2 cellular contexts compared by ENCODE assay signal in the genomic region with DNA sequence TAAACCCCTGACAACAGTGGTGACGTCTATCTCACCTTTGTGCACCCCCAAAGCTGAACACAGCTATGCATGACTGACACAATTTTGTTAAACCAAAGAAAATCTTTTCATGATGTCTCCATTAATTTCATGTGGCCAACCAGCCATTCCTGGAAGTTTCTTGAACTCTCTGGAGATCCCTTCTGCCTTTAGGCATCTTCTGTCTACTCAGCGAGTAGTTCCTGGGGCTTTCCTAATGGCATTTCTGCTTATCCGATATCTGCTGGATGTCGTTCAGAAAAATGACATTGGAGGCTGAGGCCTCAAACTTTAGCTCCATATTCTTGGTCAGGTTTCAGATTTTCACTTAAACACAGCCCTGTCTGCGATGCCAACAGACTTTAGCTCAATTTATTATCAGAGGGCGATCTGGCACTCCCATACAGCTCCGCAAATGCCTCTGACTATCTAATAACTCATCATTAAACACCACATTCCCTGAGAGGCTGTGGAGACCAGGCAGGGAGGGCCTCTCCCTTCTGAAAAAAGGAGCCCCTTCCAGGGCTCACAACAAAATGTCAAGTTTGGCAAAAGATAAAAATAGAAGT.
TF ChIP-seq lines count a peak whose summit lies in the region.

No MANE protein-coding gene starts in this region.

TF ChIP-seq in K562, 482 proteins besides CTCF, POLR2A, EP300 and RAD21:
- TF ChIP-seq, protein P1, sequence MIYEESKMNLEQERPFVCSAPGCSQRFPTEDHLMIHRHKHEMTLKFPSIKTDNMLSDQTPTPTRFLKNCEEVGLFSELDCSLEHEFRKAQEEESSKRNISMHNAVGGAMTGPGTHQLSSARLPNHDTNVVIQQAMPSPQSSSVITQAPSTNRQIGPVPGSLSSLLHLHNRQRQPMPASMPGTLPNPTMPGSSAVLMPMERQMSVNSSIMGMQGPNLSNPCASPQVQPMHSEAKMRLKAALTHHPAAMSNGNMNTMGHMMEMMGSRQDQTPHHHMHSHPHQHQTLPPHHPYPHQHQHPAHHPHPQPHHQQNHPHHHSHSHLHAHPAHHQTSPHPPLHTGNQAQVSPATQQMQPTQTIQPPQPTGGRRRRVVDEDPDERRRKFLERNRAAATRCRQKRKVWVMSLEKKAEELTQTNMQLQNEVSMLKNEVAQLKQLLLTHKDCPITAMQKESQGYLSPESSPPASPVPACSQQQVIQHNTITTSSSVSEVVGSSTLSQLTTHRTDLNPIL (CRISPR knock-in tag; IDR thresholded peaks at IDR 0.05), result no peak
- TF ChIP-seq PYGO2 (tag; IDR thresholded peaks at IDR 0.05), result 0 out of 2 replicates have a peak, but pooled peaks have one; percentile 15
- TF ChIP-seq, protein P2, sequence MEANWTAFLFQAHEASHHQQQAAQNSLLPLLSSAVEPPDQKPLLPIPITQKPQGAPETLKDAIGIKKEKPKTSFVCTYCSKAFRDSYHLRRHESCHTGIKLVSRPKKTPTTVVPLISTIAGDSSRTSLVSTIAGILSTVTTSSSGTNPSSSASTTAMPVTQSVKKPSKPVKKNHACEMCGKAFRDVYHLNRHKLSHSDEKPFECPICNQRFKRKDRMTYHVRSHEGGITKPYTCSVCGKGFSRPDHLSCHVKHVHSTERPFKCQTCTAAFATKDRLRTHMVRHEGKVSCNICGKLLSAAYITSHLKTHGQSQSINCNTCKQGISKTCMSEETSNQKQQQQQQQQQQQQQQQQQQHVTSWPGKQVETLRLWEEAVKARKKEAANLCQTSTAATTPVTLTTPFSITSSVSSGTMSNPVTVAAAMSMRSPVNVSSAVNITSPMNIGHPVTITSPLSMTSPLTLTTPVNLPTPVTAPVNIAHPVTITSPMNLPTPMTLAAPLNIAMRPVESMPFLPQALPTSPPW (CRISPR knock-in tag; IDR thresholded peaks at IDR 0.05), result 0 out of 2 replicates have a peak, but pooled peaks have one; percentile 15

TF ChIP-seq in HEK293T, 16 proteins besides CTCF, POLR2A, EP300 and RAD21:
- TF ChIP-seq HDGF (IDR thresholded peaks at IDR 0.05; ENCODE audit: borderline replicate concordance) (no peak), BHLHE40 (IDR thresholded peaks at IDR 0.05; ENCODE audit: borderline replicate concordance) (no peak), CTBP1 (IDR thresholded peaks at IDR 0.05; ENCODE audit: borderline replicate concordance) (no peak), FOXM1 (IDR thresholded peaks at IDR 0.05; ENCODE audit: borderline replicate concordance) (no peak), L3MBTL2 (conservative IDR thresholded peaks at IDR 0.05) (no peak), ZNF384 (IDR thresholded peaks at IDR 0.05) (no peak), LEF1 (IDR thresholded peaks at IDR 0.05; ENCODE audit: borderline replicate concordance) (no peak), SUZ12 (IDR thresholded peaks at IDR 0.05) (no peak), NFRKB (IDR thresholded peaks at IDR 0.05) (no peak), SP1 (IDR thresholded peaks at IDR 0.05) (no peak), ARNT (IDR thresholded peaks at IDR 0.05) (no peak), ELF4 (IDR thresholded peaks at IDR 0.05) (no peak)
TF ChIP-seq in HEK293T: peak in this region for 0.
